ENCODE assay signal across 11 cellular contexts in genomic region chr1:16396591-16396990, GRCh38. TPM values are rescaled to one million over a fixed set of nuclear protein-coding genes. Genes with fewer than 3 reads are reported as not detected.
DNase-seq lines count a peak whose midpoint lies in the region; FAIRE-seq and TF ChIP-seq lines count a peak whose summit lies in the region.
"Had no signal": no experiment of that assay in that cellular context is flagged by ENCODE, and none has a peak within 500 bp of the region (broad histone marks: within the 10 kb centered on the region; RNA-seq: fewer than 3 reads in every experiment).

No MANE protein-coding gene starts in this region.

- peak; percentile 84 for FAIRE-seq in H54 (lab: Jason Lieb, UNC)
- FAIRE-seq: G401.6 had no signal

- TF ChIP-seq POLR2A in H54 (IDR thresholded peaks at IDR 0.05; ENCODE audit: low read depth, low read length), result no peak

- peaks cover 40% of the 10 kb centered on the region for H3K4me1 Mint-ChIP-seq in activated naive CD8-positive, alpha-beta T cell treated with anti-CD3 and anti-CD28 coated beads for 36 hours

- H3K4me3 Mint-ChIP-seq in activated naive CD8-positive, alpha-beta T cell treated with anti-CD3 and anti-CD28 coated beads for 36 hours, result no peak overlapping the region

- peaks cover 20% of the 10 kb centered on the region for H3K36me3 Mint-ChIP-seq in activated naive CD8-positive, alpha-beta T cell treated with anti-CD3 and anti-CD28 coated beads for 36 hours

- H3K9me3 Mint-ChIP-seq in activated naive CD8-positive, alpha-beta T cell treated with anti-CD3 and anti-CD28 coated beads for 36 hours, result no peaks in the 10 kb centered on the region

- no peaks in the 10 kb centered on the region for H3K27me3 Mint-ChIP-seq in activated naive CD8-positive, alpha-beta T cell treated with anti-CD3 and anti-CD28 coated beads for 36 hours

- peak overlapping the region; percentile 86 for H3K27ac Mint-ChIP-seq in activated naive CD8-positive, alpha-beta T cell treated with anti-CD3 and anti-CD28 coated beads for 36 hours

- TF ChIP-seq CTCF in GM20000 (IDR thresholded peaks at IDR 0.05; ENCODE audit: extremely low read depth, missing control alignments), result no peak

- DNase-seq in A172 (ENCODE audit: low spot score) (peak; percentile 53), H54 (ENCODE audit: insufficient read length, low spot score) (peak; percentile 47), hepatic stellate cell (ENCODE audit: low spot score) (peak; percentile 66), NCI-H2227 (lab: John Stamatoyannopoulos, UW; ENCODE audit: unreplicated experiment) (no peak), GM20000 (ENCODE audit: low spot score) (no peak)
- DNase-seq in activated naive CD8-positive, alpha-beta T cell treated with anti-CD3 and anti-CD28 coated beads for 36 hours, result no peak
- no peak for DNase-seq in stimulated activated CD4-positive, alpha-beta T cell treated with anti-CD3 and anti-CD28 coated beads, Interleukin-2, amount 100 ng/mL, for 24 hours
- no peak for DNase-seq in NK-92 treated with Interleukin-12 subunit alpha and Interleukin-12 subunit beta, amount 100 ng/mL, for 24 hours (lab: John Stamatoyannopoulos, UW)
- DNase-seq: NCI-H2107 had no signal

RNA-seq across cellular contexts. Expression of gene SZRD1, which starts 29.5 kb away (rescaled TPM):
- total RNA-seq in A172 (2014; rRNA removed; shearing (Covaris generic)), result 66.1 and 72.9 TPM in 2 replicates
- 100 to 1,000 TPM; 190 to 196 TPM for total RNA-seq in activated naive CD8-positive, alpha-beta T cell treated with anti-CD3 and anti-CD28 coated beads for 36 hours

RNA-seq across cellular contexts. Expression of gene SPATA21, which starts 40.6 kb away (rescaled TPM):
- total RNA-seq in A172 (2014; rRNA removed; shearing (Covaris generic)), result not detected in 2 replicates
- total RNA-seq in activated naive CD8-positive, alpha-beta T cell treated with anti-CD3 and anti-CD28 coated beads for 36 hours, result not detected
- total RNA-seq: glomerular endothelial cell had no signal

RNA-seq across cellular contexts. Expression of gene NECAP2, which starts 43.9 kb away (rescaled TPM):
- total RNA-seq in A172 (2014; rRNA removed; shearing (Covaris generic)), result 68.2 and 80.5 TPM in 2 replicates
- 10 to 100 TPM; 52.5 to 54.9 TPM for total RNA-seq in activated naive CD8-positive, alpha-beta T cell treated with anti-CD3 and anti-CD28 coated beads for 36 hours

RNA-seq across cellular contexts. Expression of gene FBXO42, which starts 44.3 kb away (rescaled TPM):
- total RNA-seq in A172 (2014; rRNA removed; shearing (Covaris generic)), result 6.4 and 13.9 TPM in 2 replicates
- 10 to 100 TPM; 14.6 to 17.7 TPM for total RNA-seq in activated naive CD8-positive, alpha-beta T cell treated with anti-CD3 and anti-CD28 coated beads for 36 hours

Comparison
In these comparisons a context has a peak if more than half of its experiments do, and no peak if none do; other contexts are left out.
1. DNase-seq: peak in A172 (single experiment), H54 (single experiment) and hepatic stellate cell (single experiment); none in activated naive CD8-positive, alpha-beta T cell treated with anti-CD3 and anti-CD28 coated beads for 36 hours (single experiment), NCI-H2227 (single experiment), stimulated activated CD4-positive, alpha-beta T cell treated with anti-CD3 and anti-CD28 coated beads, Interleukin-2, amount 100 ng/mL, for 24 hours (0 of 2), GM20000 (single experiment) and NK-92 treated with Interleukin-12 subunit alpha and Interleukin-12 subunit beta, amount 100 ng/mL, for 24 hours (single experiment).